16 cellular contexts compared by ENCODE assay signal in the genomic region with DNA sequence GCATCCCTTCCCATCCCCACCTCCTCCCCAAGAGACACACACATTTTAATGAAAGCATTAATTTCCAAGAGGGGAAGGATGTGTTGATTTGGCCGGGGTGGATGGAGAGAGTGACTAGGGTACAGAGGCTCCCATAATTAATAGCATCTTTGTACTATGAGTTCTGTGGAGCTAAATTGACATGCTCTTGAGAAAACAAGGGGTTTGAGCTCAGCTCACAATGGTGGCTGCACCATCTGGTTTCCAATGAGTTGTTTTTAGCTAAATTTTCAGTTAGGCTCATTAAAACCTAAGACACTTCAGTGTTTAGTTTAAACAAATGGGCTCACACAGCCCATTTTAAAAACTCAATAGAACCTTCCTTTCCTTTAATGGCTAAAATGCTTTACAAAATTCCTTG.
"Had no signal": no experiment of that assay in that cellular context is flagged by ENCODE, and none has a peak within 500 bp of the region (broad histone marks: within the 10 kb centered on the region; RNA-seq: fewer than 3 reads in every experiment).

No MANE protein-coding gene starts in this region.

- H3K36me3 Mint-ChIP-seq: naive B cell had no signal

- H3K27me3 Mint-ChIP-seq: activated CD8-positive, alpha-beta T cell treated with anti-CD3 and anti-CD28 coated beads for 36 hours; activated naive CD4-positive, alpha-beta T cell treated with anti-CD3 and anti-CD28 coated beads, Interleukin-2, amount 10 ng/mL, durations not matched to agents 7 days and 5 days; naive B cell; stimulated activated naive CD8-positive, alpha-beta T cell treated with anti-CD3 and anti-CD28 coated beads, Interleukin-15, amount 100 ng/mL, for 72 hours had no signal

- H3K27ac Mint-ChIP-seq: activated naive CD4-positive, alpha-beta T cell treated with anti-CD3 and anti-CD28 coated beads, Interleukin-2, amount 10 ng/mL, durations not matched to agents 7 days and 5 days; naive B cell had no signal

- H3K27ac ChIP-seq: esophagus muscularis mucosa, neutrophil, right atrium auricular region, skin epidermis, thoracic aorta, VCaP had no signal

- H3K36me3 ChIP-seq: esophagus muscularis mucosa, neutrophil, right atrium auricular region, thoracic aorta had no signal

- H3K9me3 ChIP-seq: esophagus muscularis mucosa, neutrophil, right atrium auricular region, thoracic aorta had no signal

- DNase-seq: activated CD8-positive, alpha-beta memory T cell treated with anti-CD3 and anti-CD28 coated beads, Interleukin-2, amount 50 U/mL, for 48 hours; activated CD8-positive, alpha-beta T cell treated with anti-CD3 and anti-CD28 coated beads for 36 hours; activated naive CD4-positive, alpha-beta T cell treated with anti-CD3 and anti-CD28 coated beads, Interleukin-2, amount 10 ng/mL, durations not matched to agents 7 days and 5 days; left cardiac atrium; naive B cell; posterior cingulate gyrus; stimulated activated CD4-positive, alpha-beta T cell treated with anti-CD3 and anti-CD28 coated beads, Interleukin-4, amount 100 ng/mL, for 4 hours; stimulated activated naive CD8-positive, alpha-beta T cell treated with anti-CD3 and anti-CD28 coated beads, Interleukin-15, amount 100 ng/mL, for 72 hours; T1000 had no signal

- H3K4me3 Mint-ChIP-seq: activated CD8-positive, alpha-beta T cell treated with anti-CD3 and anti-CD28 coated beads for 36 hours; activated naive CD4-positive, alpha-beta T cell treated with anti-CD3 and anti-CD28 coated beads, Interleukin-2, amount 10 ng/mL, durations not matched to agents 7 days and 5 days; naive B cell had no signal

- H3K27me3 ChIP-seq: esophagus muscularis mucosa, neutrophil, right atrium auricular region had no signal

- ATAC-seq: activated CD8-positive, alpha-beta T cell treated with anti-CD3 and anti-CD28 coated beads for 36 hours; left cardiac atrium; stimulated activated naive CD8-positive, alpha-beta T cell treated with anti-CD3 and anti-CD28 coated beads, Interleukin-15, amount 100 ng/mL, for 72 hours had no signal

- H3K4me3 ChIP-seq: esophagus muscularis mucosa, lung, right atrium auricular region, skin epidermis, thoracic aorta had no signal
